Comparison of ENCODE assay signal across 28 cellular contexts in genomic region chr15:88877906-88878305, GRCh38.
"Had no signal": no experiment of that assay in that cellular context is flagged by ENCODE, and none has a peak within 500 bp of the region (broad histone marks: within the 10 kb centered on the region; RNA-seq: fewer than 3 reads in every experiment).

No MANE protein-coding gene starts in this region.

- H3K4me3 Mint-ChIP-seq: activated B cell treated with CpG ODN at 0.5 μM for 24 hours; activated CD4-positive, alpha-beta memory T cell treated with anti-CD3 and anti-CD28 coated beads for 36 hours; activated CD4-positive, alpha-beta T cell treated with anti-CD3 and anti-CD28 coated beads, Interleukin-2, amount 10 ng/mL, durations not matched to agents 24 days and 14 days; activated CD8-positive, alpha-beta T cell treated with anti-CD3 and anti-CD28 coated beads for 36 hours; activated naive CD4-positive, alpha-beta T cell treated with anti-CD3 and anti-CD28 coated beads for 36 hours; activated naive CD8-positive, alpha-beta T cell treated with anti-CD3 and anti-CD28 coated beads for 36 hours; activated T-cell treated with anti-CD3 and anti-CD28 coated beads, Interleukin-2, amount 50 U/mL, for 4 hours; activated T-cell treated with anti-CD3 and anti-CD28 coated beads, Interleukin-2, amount 50 U/mL, for 72 hours; activated T-helper 1 cell treated with anti-CD3 and anti-CD28 coated beads, Interleukin-12 subunit alpha, Interleukin-12 subunit beta, Interleukin-2, Interleukin-4 antibody, amounts not matched to agents 30 ng/mL and 10 ng/mL and 1 ng/mL, durations not matched to agents 14 hours and 24 hours and 36 hours; activated T-helper 17 cell treated with anti-CD3 and anti-CD28 coated beads, Interleukin-2, amount 50 U/mL, for 72 hours; T-cell; T-helper 17 cell had no signal

- H3K9me3 Mint-ChIP-seq: activated B cell treated with CpG ODN at 0.5 μM for 24 hours; activated CD4-positive, alpha-beta memory T cell treated with anti-CD3 and anti-CD28 coated beads for 36 hours; activated CD4-positive, alpha-beta T cell treated with anti-CD3 and anti-CD28 coated beads, Interleukin-2, amount 10 ng/mL, durations not matched to agents 24 days and 14 days; activated CD8-positive, alpha-beta T cell treated with anti-CD3 and anti-CD28 coated beads for 36 hours; activated naive CD4-positive, alpha-beta T cell treated with anti-CD3 and anti-CD28 coated beads for 36 hours; activated naive CD4-positive, alpha-beta T cell treated with anti-CD3 and anti-CD28 coated beads, Interleukin-2, amount 50 U/mL, for 72 hours; activated naive CD8-positive, alpha-beta T cell treated with anti-CD3 and anti-CD28 coated beads for 36 hours; activated T-cell treated with anti-CD3 and anti-CD28 coated beads, Interleukin-2, amount 50 U/mL, for 4 hours; activated T-cell treated with anti-CD3 and anti-CD28 coated beads, Interleukin-2, amount 50 U/mL, for 72 hours; activated T-helper 1 cell treated with anti-CD3 and anti-CD28 coated beads, Interleukin-12 subunit alpha, Interleukin-12 subunit beta, Interleukin-2, Interleukin-4 antibody, amounts not matched to agents 30 ng/mL and 10 ng/mL and 1 ng/mL, durations not matched to agents 14 hours and 24 hours and 36 hours; activated T-helper 17 cell treated with anti-CD3 and anti-CD28 coated beads, Interleukin-2, amount 50 U/mL, for 72 hours; T-cell had no signal

- H3K27me3 Mint-ChIP-seq: activated B cell treated with CpG ODN at 0.5 μM for 24 hours; activated CD4-positive, alpha-beta memory T cell treated with anti-CD3 and anti-CD28 coated beads for 36 hours; activated CD4-positive, alpha-beta T cell treated with anti-CD3 and anti-CD28 coated beads, Interleukin-2, amount 10 ng/mL, durations not matched to agents 24 days and 14 days; activated CD8-positive, alpha-beta T cell treated with anti-CD3 and anti-CD28 coated beads for 36 hours; activated naive CD8-positive, alpha-beta T cell treated with anti-CD3 and anti-CD28 coated beads for 36 hours; activated T-helper 17 cell treated with anti-CD3 and anti-CD28 coated beads, Interleukin-2, amount 50 U/mL, for 72 hours; T-cell; T-helper 17 cell had no signal

- H3K27ac ChIP-seq: adrenal gland, body of pancreas, brain microvascular endothelial cell, breast epithelium, WERI-Rb-1 had no signal

- H3K27ac Mint-ChIP-seq: activated B cell treated with CpG ODN at 0.5 μM for 24 hours; activated CD4-positive, alpha-beta memory T cell treated with anti-CD3 and anti-CD28 coated beads for 36 hours; activated CD4-positive, alpha-beta T cell treated with anti-CD3 and anti-CD28 coated beads, Interleukin-2, amount 10 ng/mL, durations not matched to agents 24 days and 14 days; activated CD8-positive, alpha-beta T cell treated with anti-CD3 and anti-CD28 coated beads for 36 hours; activated naive CD4-positive, alpha-beta T cell treated with anti-CD3 and anti-CD28 coated beads for 36 hours; activated naive CD8-positive, alpha-beta T cell treated with anti-CD3 and anti-CD28 coated beads for 36 hours; activated T-helper 17 cell treated with anti-CD3 and anti-CD28 coated beads, Interleukin-2, amount 50 U/mL, for 72 hours; T-cell; T-helper 17 cell had no signal

- H3K9me3 ChIP-seq: adrenal gland, body of pancreas, breast epithelium had no signal

- DNase-seq: activated B cell treated with CpG ODN at 0.5 μM for 24 hours; activated CD4-positive, alpha-beta T cell treated with anti-CD3 and anti-CD28 coated beads for 4 hours; activated CD4-positive, CD25-positive, alpha-beta regulatory T cell treated with anti-CD3 and anti-CD28 coated beads, Interleukin-2, amount 50 U/mL, for 72 hours; activated CD8-positive, alpha-beta memory T cell treated with anti-CD3 and anti-CD28 coated beads, Interleukin-2, amount 50 U/mL, for 4 hours; activated gamma-delta T cell treated with Interleukin-2 at 50 U/mL for 16 hours; activated T-cell treated with anti-CD3 and anti-CD28 coated beads for 4 hours; activated T-cell treated with anti-CD3 and anti-CD28 coated beads, Interleukin-2, amount 50 U/mL, for 4 hours; activated T-cell treated with anti-CD3 and anti-CD28 coated beads, Interleukin-2, amount 50 U/mL, for 72 hours; amniotic stem cell; aorta; central memory CD4-positive, alpha-beta T cell; T-helper 17 cell; T1000; WERI-Rb-1 had no signal

- H3K4me1 Mint-ChIP-seq: activated B cell treated with CpG ODN at 0.5 μM for 24 hours; activated CD4-positive, alpha-beta T cell treated with anti-CD3 and anti-CD28 coated beads, Interleukin-2, amount 10 ng/mL, durations not matched to agents 24 days and 14 days; activated naive CD8-positive, alpha-beta T cell treated with anti-CD3 and anti-CD28 coated beads for 36 hours had no signal

- FAIRE-seq: astrocyte had no signal

- H3K27me3 ChIP-seq: adrenal gland, body of pancreas, breast epithelium had no signal

- H3K36me3 ChIP-seq: adrenal gland, brain microvascular endothelial cell, breast epithelium, WERI-Rb-1 had no signal

- H3K4me1 ChIP-seq: adrenal gland, body of pancreas, breast epithelium had no signal

- H3K4me3 ChIP-seq: adrenal gland, body of pancreas, breast epithelium had no signal
